Comparison of ENCODE assay signal across 10 cellular contexts in genomic region chr10:70656489-70656888, GRCh38. TPM values are rescaled to one million over a fixed set of nuclear protein-coding genes. Genes with fewer than 3 reads are reported as not detected.
DNase-seq lines count a peak whose midpoint lies in the region; ATAC-seq and TF ChIP-seq lines count a peak whose summit lies in the region.
"Had no signal": no experiment of that assay in that cellular context is flagged by ENCODE, and none has a peak within 500 bp of the region (broad histone marks: within the 10 kb centered on the region; RNA-seq: fewer than 3 reads in every experiment).

No MANE protein-coding gene starts in this region.

- H3K4me3 ChIP-seq in MM.1S (ENCODE audit: low read length), result no peak overlapping the region

- no peaks in the 10 kb centered on the region for H3K27me3 ChIP-seq in MM.1S (replicated peaks; ENCODE audit: insufficient read depth, low read length)

- H3K27me3 Mint-ChIP-seq in mesothelial cell of epicardium (ENCODE audit: low read depth), result no peaks in the 10 kb centered on the region

- peaks cover 7% of the 10 kb centered on the region for H3K4me1 Mint-ChIP-seq in mesothelial cell of epicardium

- no peaks in the 10 kb centered on the region for H3K4me1 ChIP-seq in MM.1S (ENCODE audit: low read length)
- H3K4me1 ChIP-seq: parathyroid adenoma had no signal

- H3K36me3 Mint-ChIP-seq in mesothelial cell of epicardium, result no peaks in the 10 kb centered on the region

- ATAC-seq in HG03095 (IDR thresholded peaks at IDR 0.05; ENCODE audit: unreplicated experiment), result peak; percentile 84

- H3F3A ChIP-seq in MM.1S (ENCODE audit: insufficient read depth, low read length), result no peaks in the 10 kb centered on the region

- H3K79me2 ChIP-seq in MM.1S (ENCODE audit: low read length), result no peaks in the 10 kb centered on the region
- H3K79me2 ChIP-seq: parathyroid adenoma had no signal

- no peaks in the 10 kb centered on the region for H3K36me3 ChIP-seq in MM.1S (replicated peaks; ENCODE audit: insufficient read depth, low read length)

- H3K9me3 ChIP-seq in MM.1S (replicated peaks; ENCODE audit: insufficient read depth, low read length), result no peaks in the 10 kb centered on the region

- H3K27ac Mint-ChIP-seq in mesothelial cell of epicardium, result no peak overlapping the region

- H3K27ac ChIP-seq in MM.1S (ENCODE audit: low read length), result no peak overlapping the region
- H3K27ac ChIP-seq: 22Rv1, parathyroid adenoma had no signal

- H3K4me3 Mint-ChIP-seq in mesothelial cell of epicardium, result no peak overlapping the region

- no peak overlapping the region for H3K9ac ChIP-seq in MM.1S (ENCODE audit: low read length)
- H3K9ac ChIP-seq: parathyroid adenoma had no signal

- H3K9me2 ChIP-seq in MM.1S (replicated peaks; ENCODE audit: insufficient read depth, low read length), result no peaks in the 10 kb centered on the region

- peak; percentile 20 for DNase-seq in DMS 273 (lab: John Stamatoyannopoulos, UW; ENCODE audit: unreplicated experiment)
- no peak for DNase-seq in DMS 273 treated with DMSO at 0.1 percent for 48 hours (lab: John Stamatoyannopoulos, UW)
- DNase-seq in activated CD8-positive, alpha-beta memory T cell treated with anti-CD3 and anti-CD28 coated beads, Interleukin-2, amount 50 U/mL, for 24 hours (ENCODE audit: extremely low read depth), result peak; percentile 39
- DNase-seq in islet precursor cell, result peak; percentile 96
- no peak for DNase-seq in mesothelial cell of epicardium (ENCODE audit: low spot score in 2 of 2, unreplicated experiment in 2 of 2)
- no peak for DNase-seq in MM.1S
- DNase-seq in NCI-H146 treated with DMSO at 0.1 percent for 48 hours (lab: John Stamatoyannopoulos, UW; ENCODE audit: unreplicated experiment), result no peak

- H3K9me3 Mint-ChIP-seq in mesothelial cell of epicardium, result peaks cover 16% of the 10 kb centered on the region

- H2AFZ ChIP-seq in MM.1S (ENCODE audit: low read length), result no peak overlapping the region
- H2AFZ ChIP-seq: parathyroid adenoma had no signal

- H4K20me1 ChIP-seq in MM.1S (ENCODE audit: insufficient read depth, low read length), result no peaks in the 10 kb centered on the region

- TF ChIP-seq CTCF in mesothelial cell of epicardium (IDR thresholded peaks at IDR 0.05; ENCODE audit: unreplicated experiment), result no peak
- no peak for TF ChIP-seq CTCF in MM.1S (IDR thresholded peaks at IDR 0.05; ENCODE audit: low read length)

- no peak overlapping the region for H3K4me2 ChIP-seq in MM.1S (ENCODE audit: low read depth, low read length)

RNA-seq across cellular contexts. Expression of gene ADAMTS14, which starts 15.8 kb away (rescaled TPM):
- 3.2 to 4.1 TPM (median 3.9 TPM) in 3 replicates for total RNA-seq in mesothelial cell of epicardium

RNA-seq across cellular contexts. Expression of gene PRF1, which starts 53.9 kb away (rescaled TPM):
- total RNA-seq in mesothelial cell of epicardium, result 0.13 to 0.20 TPM in 2 of 3 replicates, not detected in the other

Comparison
In these comparisons a context has a peak if more than half of its experiments do, and no peak if none do; other contexts are left out.
1. DNase-seq: peak in DMS 273 (single experiment), activated CD8-positive, alpha-beta memory T cell treated with anti-CD3 and anti-CD28 coated beads, Interleukin-2, amount 50 U/mL, for 24 hours (single experiment) and islet precursor cell (single experiment); none in DMS 273 treated with DMSO at 0.1 percent for 48 hours (single experiment), mesothelial cell of epicardium (0 of 2), MM.1S (single experiment) and NCI-H146 treated with DMSO at 0.1 percent for 48 hours (single experiment).